Comparison of ENCODE assay signal across 8 cellular contexts in genomic region chr17:42337442-42337841, GRCh38. TPM values are rescaled to one million over a fixed set of nuclear protein-coding genes. Genes with fewer than 3 reads are reported as not detected.
DNase-seq lines count a peak whose midpoint lies in the region; ATAC-seq and TF ChIP-seq lines count a peak whose summit lies in the region.

No MANE protein-coding gene starts in this region.

- no peak overlapping the region for H3K9ac ChIP-seq in PC-3 (ENCODE audit: low read length)

- peak overlapping the region; percentile 60 for H3K4me3 Mint-ChIP-seq in activated T-helper 2 cell treated with anti-CD3 and anti-CD28 coated beads, Interferon-gamma antibody, Interleukin-2, Interleukin-4, amounts not matched to agents 10 μg/mL and 5 μg/mL and 100 μg/mL, durations not matched to agents 14 hours and 24 hours and 36 hours (ENCODE audit: low read depth)

- no peaks in the 10 kb centered on the region for H4K20me1 ChIP-seq in PC-3 (ENCODE audit: low read length)

- TF ChIP-seq CTCF in GM10266 (IDR thresholded peaks at IDR 0.05; ENCODE audit: control insufficient read depth, insufficient read depth, low read depth, missing control alignments) = no peak
- TF ChIP-seq CTCF in PC-3 (conservative IDR thresholded peaks at IDR 0.05; ENCODE audit: low read depth, low read length) = no peak

- H3K9me3 Mint-ChIP-seq in activated T-helper 2 cell treated with anti-CD3 and anti-CD28 coated beads, Interferon-gamma antibody, Interleukin-2, Interleukin-4, amounts not matched to agents 10 μg/mL and 5 μg/mL and 100 μg/mL, durations not matched to agents 14 hours and 24 hours and 36 hours = no peaks in the 10 kb centered on the region

- H3K9me2 ChIP-seq in PC-3 (replicated peaks; ENCODE audit: low read length) = no peaks in the 10 kb centered on the region

- BruUV-seq in PC-3 (replicated peaks; lab: Mats Ljungman, UMichigan) = no TSS peak

- POLR2A ChIA-PET in PC-3 (lab: Charles Lee; ENCODE audit: unreplicated experiment) = no interaction called here

- no peak overlapping the region for H3K4me2 ChIP-seq in PC-3 (ENCODE audit: low read length)

- peaks cover 60% of the 10 kb centered on the region for H3K4me1 Mint-ChIP-seq in activated T-helper 2 cell treated with anti-CD3 and anti-CD28 coated beads, Interferon-gamma antibody, Interleukin-2, Interleukin-4, amounts not matched to agents 10 μg/mL and 5 μg/mL and 100 μg/mL, durations not matched to agents 14 hours and 24 hours and 36 hours (ENCODE audit: low read depth)

- H3K27ac Mint-ChIP-seq in activated T-helper 2 cell treated with anti-CD3 and anti-CD28 coated beads, Interferon-gamma antibody, Interleukin-2, Interleukin-4, amounts not matched to agents 10 μg/mL and 5 μg/mL and 100 μg/mL, durations not matched to agents 14 hours and 24 hours and 36 hours = peak overlapping the region; percentile 90

- H3K36me3 Mint-ChIP-seq in activated T-helper 2 cell treated with anti-CD3 and anti-CD28 coated beads, Interferon-gamma antibody, Interleukin-2, Interleukin-4, amounts not matched to agents 10 μg/mL and 5 μg/mL and 100 μg/mL, durations not matched to agents 14 hours and 24 hours and 36 hours (ENCODE audit: low read depth) = peaks cover 78% of the 10 kb centered on the region

- H3K27me3 Mint-ChIP-seq in activated T-helper 2 cell treated with anti-CD3 and anti-CD28 coated beads, Interferon-gamma antibody, Interleukin-2, Interleukin-4, amounts not matched to agents 10 μg/mL and 5 μg/mL and 100 μg/mL, durations not matched to agents 14 hours and 24 hours and 36 hours (ENCODE audit: low read depth) = no peaks in the 10 kb centered on the region

- peak; percentile 44 for DNase-seq in GM10266 (ENCODE audit: extremely low spot score)
- DNase-seq in activated T-helper 2 cell treated with anti-CD3 and anti-CD28 coated beads, Interferon-gamma antibody, Interleukin-2, Interleukin-4, amounts not matched to agents 10 μg/mL and 5 μg/mL and 100 μg/mL, durations not matched to agents 14 hours and 24 hours and 36 hours (ENCODE audit: low spot score) = peak; percentile 77
- DNase-seq in stimulated activated CD4-positive, alpha-beta T cell treated with anti-CD3 and anti-CD28 coated beads, Interleukin-12 subunit alpha, Interleukin-12 subunit beta, amount 100 ng/mL, for 48 hours (ENCODE audit: low read depth in 2 of 3, low spot score in 1 of 3) = peak; percentile 72 to 77 (median 72)
- DNase-seq in PC-3 = no peak
- no peak for DNase-seq in HPDE6-E6E7 (ENCODE audit: extremely low spot score)
- DNase-seq in nucleus accumbens (lab: John Stamatoyannopoulos, UW) = no peak
- DNase-seq in pons (ENCODE audit: low spot score) = no peak

- H3K4me1 ChIP-seq in PC-3 (ENCODE audit: insufficient read depth, low read length) = no peaks in the 10 kb centered on the region

- H3K4me3 ChIP-seq in PC-3 (ENCODE audit: low read length) = no peak overlapping the region

- no peaks in the 10 kb centered on the region for H3K9me3 ChIP-seq in PC-3 (ENCODE audit: low read length)

- peak; percentile 64 for ATAC-seq in HG03442 (IDR thresholded peaks at IDR 0.05; ENCODE audit: unreplicated experiment)
- no peak for ATAC-seq in PC-3

- H3K79me2 ChIP-seq in PC-3 (ENCODE audit: low read length) = no peaks in the 10 kb centered on the region

- intact Hi-C loops in activated T-helper 2 cell treated with anti-CD3 and anti-CD28 coated beads, Interferon-gamma antibody, Interleukin-2, Interleukin-4, amounts not matched to agents 10 μg/mL and 5 μg/mL and 100 μg/mL, durations not matched to agents 14 hours and 24 hours and 36 hours (cut with micrococcal nuclease) = loop anchor here (1.0 to 2.0 kb wide), 3 partner anchors 15 to 51 kb away; partner anchors contain the start of gene STAT3
- intact Hi-C loops in PC-3 (cut with micrococcal nuclease) = no loop called here

- CTCF ChIA-PET in PC-3 (lab: Charles Lee) = no interaction called here

- H3F3A ChIP-seq in PC-3 (ENCODE audit: low read length, unreplicated experiment) = no peaks in the 10 kb centered on the region

- H2AFZ ChIP-seq in PC-3 (ENCODE audit: low read length) = no peak overlapping the region

- H3K36me3 ChIP-seq in PC-3 (ENCODE audit: low read depth, low read length) = no peaks in the 10 kb centered on the region

- H3K27ac ChIP-seq in PC-3 (ENCODE audit: low read length) = no peak overlapping the region

- no peaks in the 10 kb centered on the region for H3K27me3 ChIP-seq in PC-3 (ENCODE audit: low read length)

RNA-seq across cellular contexts. Expression of gene STAT5A, which starts 49.1 kb away (rescaled TPM):
- total RNA-seq in activated T-helper 2 cell treated with anti-CD3 and anti-CD28 coated beads, Interferon-gamma antibody, Interleukin-2, Interleukin-4, amounts not matched to agents 10 μg/mL and 5 μg/mL and 100 μg/mL, durations not matched to agents 14 hours and 24 hours and 36 hours = 288 and 302 TPM in 2 replicates
- not detected in 2 replicates for total RNA-seq in PC-3 (2014; rRNA removed)

RNA-seq across cellular contexts. Expression of gene STAT3, which starts 50.8 kb away (rescaled TPM):
- total RNA-seq in activated T-helper 2 cell treated with anti-CD3 and anti-CD28 coated beads, Interferon-gamma antibody, Interleukin-2, Interleukin-4, amounts not matched to agents 10 μg/mL and 5 μg/mL and 100 μg/mL, durations not matched to agents 14 hours and 24 hours and 36 hours = 250 and 262 TPM in 2 replicates
- not detected in 2 replicates for total RNA-seq in PC-3 (2014; rRNA removed)

Comparison
In these comparisons a context has a peak if more than half of its experiments do, and no peak if none do; other contexts are left out.
1. DNase-seq: peak in GM10266 (single experiment), activated T-helper 2 cell treated with anti-CD3 and anti-CD28 coated beads, Interferon-gamma antibody, Interleukin-2, Interleukin-4, amounts not matched to agents 10 μg/mL and 5 μg/mL and 100 μg/mL, durations not matched to agents 14 hours and 24 hours and 36 hours (single experiment) and stimulated activated CD4-positive, alpha-beta T cell treated with anti-CD3 and anti-CD28 coated beads, Interleukin-12 subunit alpha, Interleukin-12 subunit beta, amount 100 ng/mL, for 48 hours (3 of 3); none in PC-3 (single experiment), HPDE6-E6E7 (single experiment), nucleus accumbens (0 of 56) and pons (single experiment).
2. RNA of gene STAT5A, which starts 49.1 kb away (total RNA-seq): 288 to 302 TPM in activated T-helper 2 cell treated with anti-CD3 and anti-CD28 coated beads, Interferon-gamma antibody, Interleukin-2, Interleukin-4, amounts not matched to agents 10 μg/mL and 5 μg/mL and 100 μg/mL, durations not matched to agents 14 hours and 24 hours and 36 hours; not detected in PC-3; every median in the first group is over 100 times any median in the second.
3. RNA of gene STAT3, which starts 50.8 kb away (total RNA-seq): 250 to 262 TPM in activated T-helper 2 cell treated with anti-CD3 and anti-CD28 coated beads, Interferon-gamma antibody, Interleukin-2, Interleukin-4, amounts not matched to agents 10 μg/mL and 5 μg/mL and 100 μg/mL, durations not matched to agents 14 hours and 24 hours and 36 hours; not detected in PC-3; every median in the first group is over 100 times any median in the second.